Comparison of ENCODE assay signal across 21 cellular contexts in genomic region chr1:159849972-159850371, GRCh38. TPM values are rescaled to one million over a fixed set of nuclear protein-coding genes. Genes with fewer than 3 reads are reported as not detected.
A peak's percentile ranks its signal among the peaks of the same experiment; 100 is the strongest.
DNase-seq lines count a peak whose midpoint lies in the region; FAIRE-seq and TF ChIP-seq lines count a peak whose summit lies in the region.
"Had no signal": no experiment of that assay in that cellular context is flagged by ENCODE, and none has a peak within 500 bp of the region (broad histone marks: within the 10 kb centered on the region; RNA-seq: fewer than 3 reads in every experiment).

No MANE protein-coding gene starts in this region.

- H3K36me3 Mint-ChIP-seq in HFFc6 (ENCODE audit: low read depth) = 0 out of 2 replicates have a peak, but pooled peaks cover 4% of the 10 kb centered on the region
- H3K36me3 Mint-ChIP-seq: activated CD4-positive, alpha-beta memory T cell treated with anti-CD3 and anti-CD28 coated beads for 36 hours had no signal

- peaks cover 6% of the 10 kb centered on the region for H3K27me3 Mint-ChIP-seq in HFFc6 (ENCODE audit: insufficient read depth)
- H3K27me3 Mint-ChIP-seq: activated CD4-positive, alpha-beta memory T cell treated with anti-CD3 and anti-CD28 coated beads for 36 hours; activated naive CD8-positive, alpha-beta T cell; central memory CD8-positive, alpha-beta T cell had no signal

- no peak for TF ChIP-seq EP300 in tibial nerve (IDR thresholded peaks at IDR 0.05)

- intact Hi-C loops in head of caudate nucleus (cut with DNase I) = no loop called here

- DNase-seq in HFFc6 (peak; percentile 46), adipocyte (ENCODE audit: low read depth) (peak; percentile 16), fibroblast of pulmonary artery (ENCODE audit: low read depth) (peak; percentile 52), urothelium cell line (ENCODE audit: low spot score) (peak; percentile 22), tibial nerve (ENCODE audit: low spot score in 2 of 2) (no peak), NCI-H128 (lab: John Stamatoyannopoulos, UW; ENCODE audit: unreplicated experiment) (no peak), head of caudate nucleus (no peak)
- DNase-seq: activated CD4-positive, alpha-beta memory T cell treated with anti-CD3 and anti-CD28 coated beads for 36 hours; activated T-cell treated with anti-CD3 and anti-CD28 coated beads, Interleukin-2, amount 50 U/mL, for 4 hours; DMS 273 treated with DMSO at 0.1 percent for 48 hours; endodermal cell; naive thymus-derived CD8-positive, alpha-beta T cell; NCI-H2081 treated with DMSO at 0.1 percent for 48 hours; NCI-H69; testis had no signal

- peaks cover 4% of the 10 kb centered on the region; the same call in 1 of the 2 replicates for H3K9me3 Mint-ChIP-seq in HFFc6
- H3K9me3 Mint-ChIP-seq: activated CD4-positive, alpha-beta memory T cell treated with anti-CD3 and anti-CD28 coated beads for 36 hours; activated T-cell treated with anti-CD3 and anti-CD28 coated beads, Interleukin-2, amount 50 U/mL, for 4 hours; central memory CD8-positive, alpha-beta T cell; endodermal cell; GM23338; IgD-negative memory B cell; naive thymus-derived CD8-positive, alpha-beta T cell had no signal

- H3K9me3 ChIP-seq in adipocyte (ENCODE audit: control insufficient read depth, low read length) (no peaks in the 10 kb centered on the region), tibial nerve (no peaks in the 10 kb centered on the region)
- H3K9me3 ChIP-seq: BLaER1 treated with 17β-estradiol and CSF1 and Interleukin-3, amounts not matched to agents 10 nM and 100 nM; testis had no signal

- H3K9ac ChIP-seq in adipocyte (ENCODE audit: low read length) = no peak overlapping the region
- H3K9ac ChIP-seq: BLaER1 treated with 17β-estradiol and CSF1 and Interleukin-3, amounts not matched to agents 10 nM and 100 nM had no signal

- WGBS in tibial nerve, 2 donors = 63 to 66% methylated on average over 2 of the region's 2 CpGs

- TF ChIP-seq CTCF in HFFc6 (IDR thresholded peaks at IDR 0.05) (no peak), fibroblast of pulmonary artery (IDR thresholded peaks at IDR 0.05; ENCODE audit: low read length, missing control alignments) (no peak), tibial nerve (IDR thresholded peaks at IDR 0.05) (no peak)

- peak; percentile 66 for FAIRE-seq in urothelium cell line (lab: Jason Lieb, UNC)

- no peak for TF ChIP-seq POLR2A in tibial nerve (IDR thresholded peaks at IDR 0.05)

- peak overlapping the region; percentile 80 for H3K4me3 Mint-ChIP-seq in HFFc6
- H3K4me3 Mint-ChIP-seq: activated CD4-positive, alpha-beta memory T cell treated with anti-CD3 and anti-CD28 coated beads for 36 hours; activated naive CD8-positive, alpha-beta T cell; activated T-cell treated with anti-CD3 and anti-CD28 coated beads, Interleukin-2, amount 50 U/mL, for 4 hours; central memory CD8-positive, alpha-beta T cell; endodermal cell; GM23338; IgD-negative memory B cell; naive thymus-derived CD8-positive, alpha-beta T cell had no signal

- H3K4me1 ChIP-seq in adipocyte (ENCODE audit: control insufficient read depth, insufficient read depth, low read length) (peaks cover 18% of the 10 kb centered on the region), tibial nerve (peaks cover 0 to 19% (median 13%) of the 10 kb centered on the region in 4 donors)

- peaks cover 74% of the 10 kb centered on the region for H3K4me1 Mint-ChIP-seq in HFFc6 (ENCODE audit: low read depth)

- H3K27ac ChIP-seq in tibial nerve = no peak overlapping the region
- H3K27ac ChIP-seq: BLaER1 treated with 17β-estradiol and CSF1 and Interleukin-3, amounts not matched to agents 10 nM and 100 nM; testis had no signal

- H3K4me3 ChIP-seq in adipocyte (ENCODE audit: low read length) = no peak overlapping the region
- no peak overlapping the region for H3K4me3 ChIP-seq in fibroblast of pulmonary artery (replicated peaks; ENCODE audit: low read depth, low read length)
- no peak overlapping the region for H3K4me3 ChIP-seq in tibial nerve
- H3K4me3 ChIP-seq: BLaER1 treated with 17β-estradiol and CSF1 and Interleukin-3, amounts not matched to agents 10 nM and 100 nM; GM23338; testis had no signal

- peak overlapping the region; percentile 96 for H3K27ac Mint-ChIP-seq in HFFc6
- H3K27ac Mint-ChIP-seq: activated CD4-positive, alpha-beta memory T cell treated with anti-CD3 and anti-CD28 coated beads for 36 hours; activated naive CD8-positive, alpha-beta T cell; endodermal cell; GM23338; IgD-negative memory B cell; progenitor cell of endocrine pancreas had no signal

- no peaks in the 10 kb centered on the region for H3K36me3 ChIP-seq in adipocyte (ENCODE audit: control insufficient read depth, insufficient read depth, low read length, severe bottlenecking)
- H3K36me3 ChIP-seq in tibial nerve = no peaks in the 10 kb centered on the region
- H3K36me3 ChIP-seq: BLaER1 treated with 17β-estradiol and CSF1 and Interleukin-3, amounts not matched to agents 10 nM and 100 nM had no signal

- H3K27me3 ChIP-seq in adipocyte (replicated peaks; ENCODE audit: control insufficient read depth, insufficient read depth, low read length) (no peaks in the 10 kb centered on the region), tibial nerve (no peaks in the 10 kb centered on the region)
- H3K27me3 ChIP-seq: testis had no signal

RNA-seq across cellular contexts. Expression of gene VSIG8, which starts 12.5 kb away (rescaled TPM):
- not detected for total RNA-seq in HFFc6 (2021; fragmentation: NEBNext Ultra II Directional; extraction: Animal tissue kit (Norgen Biotek cat#: 25700))
- under 1 TPM in 1 of 4 donors, not detected in 3; 0.20 TPM for total RNA-seq in tibial nerve
- total RNA-seq: activated CD4-positive, alpha-beta memory T cell treated with anti-CD3 and anti-CD28 coated beads for 36 hours; activated T-cell treated with anti-CD3 and anti-CD28 coated beads, Interleukin-2, amount 50 U/mL, for 4 hours; endodermal cell; GM23338; naive thymus-derived CD8-positive, alpha-beta T cell; progenitor cell of endocrine pancreas had no signal

RNA-seq across cellular contexts. Expression of gene SLAMF8, which starts 23.3 kb away (rescaled TPM):
- under 1 TPM; 0.09 to 0.99 (median 0.40) TPM for total RNA-seq in HFFc6 (2021; fragmentation: NEBNext Ultra II Directional; extraction: Animal tissue kit (Norgen Biotek cat#: 25700))
- 1 to 10 TPM; 2.2 to 6.9 (median 3.7) TPM for total RNA-seq in tibial nerve
- total RNA-seq: endodermal cell, GM23338, progenitor cell of endocrine pancreas had no signal

RNA-seq across cellular contexts. Expression of gene FCRL6, which starts 47.8 kb away (rescaled TPM):
- total RNA-seq in HFFc6 (2021; fragmentation: NEBNext Ultra II Directional; extraction: Animal tissue kit (Norgen Biotek cat#: 25700)) = not detected
- total RNA-seq in tibial nerve = 1 to 10 TPM in 2 of 4 donors, under 1 TPM in 2; 0.39 to 2.2 (median 1.4) TPM
- total RNA-seq: activated CD4-positive, alpha-beta memory T cell treated with anti-CD3 and anti-CD28 coated beads for 36 hours; endodermal cell; GM23338; progenitor cell of endocrine pancreas had no signal

RNA-seq across cellular contexts. Expression of gene CFAP45, which starts 50.0 kb away (rescaled TPM):
- total RNA-seq in HFFc6 (2021; fragmentation: NEBNext Ultra II Directional; extraction: Animal tissue kit (Norgen Biotek cat#: 25700)) = 1 to 10 TPM in 4 of 6 experiments, under 1 TPM in 2; 0.94 to 2.5 (median 1.2) TPM
- total RNA-seq in tibial nerve = under 1 TPM in 3 of 4 donors, not detected in 1; 0.39 to 0.66 (median 0.63) TPM
- total RNA-seq: GM23338 had no signal

Comparison
In these comparisons a context has a peak if more than half of its experiments do, and no peak if none do; other contexts are left out.
1. DNase-seq: peak in HFFc6 (single experiment), adipocyte (single experiment), fibroblast of pulmonary artery (single experiment) and urothelium cell line (single experiment); none in tibial nerve (0 of 2), NCI-H128 (single experiment) and head of caudate nucleus (0 of 42).